ENCODE assay signal across 19 cellular contexts in genomic region chr13:111955412-111955769, GRCh38.
"Had no signal": no experiment of that assay in that cellular context is flagged by ENCODE, and none has a peak within 500 bp of the region (broad histone marks: within the 10 kb centered on the region; RNA-seq: fewer than 3 reads in every experiment).

No MANE protein-coding gene starts in this region.

- DNase-seq: activated CD4-positive, alpha-beta memory T cell treated with anti-CD3 and anti-CD28 coated beads, Interleukin-2, amount 10 ng/mL, durations not matched to agents 7 days and 5 days; activated CD4-positive, alpha-beta T cell treated with anti-CD3 and anti-CD28 coated beads, Interleukin-2, amount 10 ng/mL, durations not matched to agents 24 days and 14 days; brain microvascular endothelial cell; central memory CD4-positive, alpha-beta T cell; hypothalamus; left ventricle myocardium superior; nucleus accumbens; posterior cingulate gyrus; sigmoid colon; stimulated activated CD4-positive, alpha-beta T cell treated with anti-CD3 and anti-CD28 coated beads, Interleukin-15, amount 100 ng/mL, for 24 hours; T-helper 17 cell; transverse colon had no signal

- H3K4me1 ChIP-seq: adrenal gland, ascending aorta, gastroesophageal sphincter, sigmoid colon, transverse colon, vagina had no signal

- H3K27me3 ChIP-seq: adrenal gland, ascending aorta, brain microvascular endothelial cell, transverse colon, vagina had no signal

- ATAC-seq: gastroesophageal sphincter; left ventricle myocardium superior; stimulated activated memory B cell treated with anti-CD40 and anti-IgM and Interleukin-4, amounts not matched to agents 10 μg/mL and 1 μg/mL and 100 μg/mL, for 72 hours; T-helper 17 cell had no signal

- H3K36me3 ChIP-seq: adrenal gland, ascending aorta, brain microvascular endothelial cell, gastroesophageal sphincter, sigmoid colon, transverse colon, vagina had no signal

- H3K4me3 ChIP-seq: adrenal gland, ascending aorta, dorsolateral prefrontal cortex, gastroesophageal sphincter, sigmoid colon, smooth muscle cell, transverse colon, vagina had no signal

- H3K9me3 ChIP-seq: adrenal gland, ascending aorta, transverse colon, vagina had no signal

- H3K27ac ChIP-seq: adrenal gland, ascending aorta, brain microvascular endothelial cell, dorsolateral prefrontal cortex, gastroesophageal sphincter, sigmoid colon, transverse colon, vagina had no signal
